ENCODE assay signal across 13 cellular contexts in genomic region chr21:35198004-35198403, GRCh38.
DNase-seq lines count a peak whose midpoint lies in the region; ATAC-seq, FAIRE-seq and TF ChIP-seq lines count a peak whose summit lies in the region.
"Had no signal": no experiment of that assay in that cellular context is flagged by ENCODE, and none has a peak within 500 bp of the region (broad histone marks: within the 10 kb centered on the region; RNA-seq: fewer than 3 reads in every experiment).

No MANE protein-coding gene starts in this region.

- no peak for FAIRE-seq in endothelial cell of umbilical vein (lab: Jason Lieb, UNC)
- FAIRE-seq: small intestine had no signal

- BruUV-seq in endothelial cell of umbilical vein (replicated peaks; lab: Mats Ljungman, UMichigan): no TSS peak

- POLR2A ChIA-PET in BJ (lab: Charles Lee): no interaction called here
- POLR2A ChIA-PET in endothelial cell of umbilical vein (lab: Charles Lee): interaction anchor here (0.8 kb wide), 1 partner anchor 738 kb away, joined by 4 read pairs; no protein-coding TSS in a partner anchor

- H3K9me1 ChIP-seq in endothelial cell of umbilical vein (replicated peaks; ENCODE audit: control insufficient read depth, extremely low read depth, insufficient read depth, low read length): no peaks in the 10 kb centered on the region

- H4K20me1 ChIP-seq in endothelial cell of umbilical vein (replicated peaks; ENCODE audit: control insufficient read depth, extremely low read depth, insufficient read depth, low read length): no peaks in the 10 kb centered on the region

- H3K27me3 ChIP-seq in BJ (ENCODE audit: control insufficient read depth, insufficient read depth, low read length) (no peaks in the 10 kb centered on the region), endothelial cell of umbilical vein (ENCODE audit: control insufficient read depth in 2 of 2, insufficient read depth in 2 of 2, low read length in 2 of 2) (no peaks in the 10 kb centered on the region)

- dilution Hi-C loops in endothelial cell of umbilical vein (cut with MboI; ENCODE audit: extremely low pct_ligation_motif_present, low sequenced_read_pairs): no loop called here

- intact Hi-C loops in endothelial cell of umbilical vein (cut with micrococcal nuclease): no loop called here
- intact Hi-C loops in posterior vena cava (cut with DNase I): no loop called here

- H3K79me2 ChIP-seq in endothelial cell of umbilical vein (ENCODE audit: control insufficient read depth, insufficient read depth, low read length): no peaks in the 10 kb centered on the region

- H3K36me3 ChIP-seq in BJ (ENCODE audit: control insufficient read depth, insufficient read depth, low read length): no peaks in the 10 kb centered on the region
- H3K36me3 ChIP-seq in endothelial cell of umbilical vein (ENCODE audit: control insufficient read depth in 2 of 2, extremely low read depth in 1 of 2, insufficient read depth in 2 of 2, low read length in 2 of 2): no peaks in the 10 kb centered on the region

- H3K4me3 ChIP-seq in BJ (ENCODE audit: low read depth, low read length) (no peak overlapping the region), endothelial cell of umbilical vein (replicated peaks in 1 of 3; ENCODE audit: insufficient read depth in 1 of 3, low read depth in 1 of 3, low read length in 3 of 3) (no peak overlapping the region)

- TF ChIP-seq CTCF in BJ (IDR thresholded peaks at IDR 0.05; ENCODE audit: insufficient read depth, low read depth, low read length) (no peak), endothelial cell of umbilical vein (IDR thresholded peaks at IDR 0.05; ENCODE audit: extremely low read depth in 1 of 2, insufficient read depth in 1 of 2, low read depth in 1 of 2, low read length in 2 of 2) (no peak), omental fat pad (IDR thresholded peaks at IDR 0.05) (no peak)

- H3K27ac ChIP-seq in endothelial cell of umbilical vein (ENCODE audit: insufficient read depth, low read depth, low read length): no peak overlapping the region

- peak; percentile 82 for ATAC-seq in omental fat pad (ENCODE audit: low FRiP score)
- ATAC-seq in HG02798 (IDR thresholded peaks at IDR 0.05; ENCODE audit: poor library complexity, unreplicated experiment): no peak
- ATAC-seq in HG03439 (IDR thresholded peaks at IDR 0.05; ENCODE audit: unreplicated experiment): no peak

- CTCF ChIA-PET in BJ (lab: Yijun Ruan, JAX) (interaction anchor here (0.7 kb wide), 1 partner anchor 361 kb away, joined by 3 read pairs; no protein-coding TSS in a partner anchor), endothelial cell of umbilical vein (lab: Charles Lee) (no interaction called here)

- H2AFZ ChIP-seq in endothelial cell of umbilical vein (ENCODE audit: low read depth, low read length): no peak overlapping the region

- no peak for TF ChIP-seq POLR2A in endothelial cell of umbilical vein (IDR thresholded peaks at IDR 0.05; ENCODE audit: low read depth, low read length)

- H3K9ac ChIP-seq in endothelial cell of umbilical vein (replicated peaks; ENCODE audit: extremely low read depth, insufficient read depth, low read length): no peak overlapping the region

- H3K4me1 ChIP-seq in endothelial cell of umbilical vein (ENCODE audit: control insufficient read depth, extremely low read depth, insufficient read depth, low read length): peaks cover 7% of the 10 kb centered on the region

- DNase-seq in BJ (ENCODE audit: low read depth): peak; percentile 90
- DNase-seq in M059J (ENCODE audit: low read depth): peak; percentile 100
- peak; percentile 69 for DNase-seq in endothelial cell of umbilical vein (ENCODE audit: low read depth, low spot score)
- no peak for DNase-seq in omental fat pad (ENCODE audit: low spot score)
- no peak for DNase-seq in posterior vena cava (ENCODE audit: low spot score)
- no peak for DNase-seq in OCI-M2 (lab: John Stamatoyannopoulos, UW; ENCODE audit: unreplicated experiment)
- DNase-seq: activated B cell treated with CpG ODN at 0.5 μM for 24 hours, DMS 273 treated with DMSO at 0.1 percent for 48 hours, Karpas-422, small intestine, substantia nigra had no signal

- no peak overlapping the region for H3K4me2 ChIP-seq in endothelial cell of umbilical vein (ENCODE audit: insufficient read depth, low read length)

- H3K9me3 ChIP-seq in endothelial cell of umbilical vein (replicated peaks; ENCODE audit: control insufficient read depth, insufficient read depth, low read length): no peaks in the 10 kb centered on the region

TF ChIP-seq in endothelial cell of umbilical vein, 7 proteins besides CTCF, POLR2A, EP300 and RAD21:
- TF ChIP-seq POLR2AphosphoS5 (IDR thresholded peaks at IDR 0.05; ENCODE audit: insufficient read depth, low read depth, low read length): no peak
- TF ChIP-seq FOS (IDR thresholded peaks at IDR 0.05; ENCODE audit: borderline replicate concordance, insufficient read depth, low read length): peak; percentile 60

Comparison
In these comparisons a context has a peak if more than half of its experiments do, and no peak if none do; other contexts are left out.
1. DNase-seq: peak in BJ (single experiment), M059J (single experiment) and endothelial cell of umbilical vein (single experiment); none in omental fat pad (single experiment), posterior vena cava (single experiment) and OCI-M2 (single experiment).